In genomic region chr16:82152641-82153094, GRCh38 we compare ENCODE assay signal across 1 cellular context.
TF ChIP-seq lines count a peak whose summit lies in the region.

No MANE protein-coding gene starts in this region.

TF ChIP-seq in K562, 482 proteins besides CTCF, POLR2A, EP300 and RAD21 (continued from another document and continues in another):
- 0 out of 2 replicates have a peak, but pooled peaks have one; percentile 21 for TF ChIP-seq CREB3 (tag; conservative IDR thresholded peaks at IDR 0.05; ENCODE audit: low read depth)
- TF ChIP-seq SMARCA4 (IDR thresholded peaks at IDR 0.05) = peak; percentile 47; the same call in 1 of the 2 replicates
- 0 out of 2 replicates have a peak, but pooled peaks have one; percentile 22 for TF ChIP-seq PKNOX1 (IDR thresholded peaks at IDR 0.05)
- TF ChIP-seq NR4A1 (CRISPR knock-in tag; IDR thresholded peaks at IDR 0.05) = no peak
- no peak for TF ChIP-seq NR4A1 (tag; IDR thresholded peaks at IDR 0.05)
- 0 out of 2 replicates have a peak, but pooled peaks have one; percentile 29 for TF ChIP-seq MGA (IDR thresholded peaks at IDR 0.05)
- peak in 1 of 2 experiments; percentile 45; a peak in 2 of 4 replicates for TF ChIP-seq MNT (conservative IDR thresholded peaks at IDR 0.05)
- TF ChIP-seq SP1 (CRISPR knock-in tag; IDR thresholded peaks at IDR 0.05) = no peak
- no peak for TF ChIP-seq MED1 (CRISPR knock-in tag; IDR thresholded peaks at IDR 0.05; ENCODE audit: borderline replicate concordance)
- TF ChIP-seq ATF3 (IDR thresholded peaks at IDR 0.05) = peak; percentile 73
- no peak for TF ChIP-seq ATF3 (CRISPR knock-in tag; conservative IDR thresholded peaks at IDR 0.05)
- peak; percentile 23; the same call in 1 of the 2 replicates for TF ChIP-seq NFE2L1 (tag; IDR thresholded peaks at IDR 0.05; ENCODE audit: borderline replicate concordance, low read depth)
- peak; percentile 84 for TF ChIP-seq ZNF316 (IDR thresholded peaks at IDR 0.05)
- TF ChIP-seq CXXC5 (CRISPR knock-in tag; IDR thresholded peaks at IDR 0.05) = 0 out of 2 replicates have a peak, but pooled peaks have one; percentile 19
- TF ChIP-seq ARID1B (IDR thresholded peaks at IDR 0.05) = peak; percentile 58
- TF ChIP-seq USF1 (CRISPR knock-in tag; IDR thresholded peaks at IDR 0.05) = peak; percentile 26; the same call in 1 of the 2 replicates
- no peak for TF ChIP-seq SREBF1 (IDR thresholded peaks at IDR 0.05; ENCODE audit: borderline replicate concordance, low read depth, low read length)
- no peak for TF ChIP-seq TARDBP (IDR thresholded peaks at IDR 0.05)
- TF ChIP-seq BACH1 (tag; IDR thresholded peaks at IDR 0.05) = peak; percentile 69
- peak; percentile 29; the same call in 1 of the 2 replicates for TF ChIP-seq CBFA2T3 (IDR thresholded peaks at IDR 0.05)
- peak; percentile 91 for TF ChIP-seq NFE2 (IDR thresholded peaks at IDR 0.05; ENCODE audit: low read depth)
- TF ChIP-seq MAFK (IDR thresholded peaks at IDR 0.05; ENCODE audit: low read length) = peak; percentile 60
- peak; percentile 78; the same call in 1 of the 2 replicates for TF ChIP-seq ESRRA (IDR thresholded peaks at IDR 0.05; ENCODE audit: borderline replicate concordance, low read depth)
- no peak for TF ChIP-seq BCLAF1 (IDR thresholded peaks at IDR 0.05; ENCODE audit: borderline replicate concordance in 1 of 2, control insufficient read depth in 1 of 2, low read depth in 2 of 2, low read length in 1 of 2)
- TF ChIP-seq MAFG (tag; conservative IDR thresholded peaks at IDR 0.05) = peak; percentile 83
- TF ChIP-seq NCOR1 (IDR thresholded peaks at IDR 0.05) = 0 out of 2 replicates have a peak, but pooled peaks have one; percentile 19
- TF ChIP-seq C11orf30 (IDR thresholded peaks at IDR 0.05; ENCODE audit: low read depth) = peak; percentile 84
- peak; percentile 60; the same call in 1 of the 2 replicates for TF ChIP-seq ZKSCAN8 (CRISPR knock-in tag; IDR thresholded peaks at IDR 0.05)
- TF ChIP-seq CBFA2T2 (conservative IDR thresholded peaks at IDR 0.05) = 0 out of 2 replicates have a peak, but pooled peaks have one; percentile 4
- no peak for TF ChIP-seq FOXJ3 (CRISPR knock-in tag; IDR thresholded peaks at IDR 0.05)
- 0 out of 2 replicates have a peak, but pooled peaks have one; percentile 43 for TF ChIP-seq ZNF592 (IDR thresholded peaks at IDR 0.05)
- TF ChIP-seq MAFF (IDR thresholded peaks at IDR 0.05; ENCODE audit: low read length) = peak; percentile 57; the same call in 1 of the 2 replicates
- peak; percentile 41; the same call in 1 of the 2 replicates for TF ChIP-seq DPF2 (IDR thresholded peaks at IDR 0.05)
